ENCODE assay signal across 2 cellular contexts in the genomic region with DNA sequence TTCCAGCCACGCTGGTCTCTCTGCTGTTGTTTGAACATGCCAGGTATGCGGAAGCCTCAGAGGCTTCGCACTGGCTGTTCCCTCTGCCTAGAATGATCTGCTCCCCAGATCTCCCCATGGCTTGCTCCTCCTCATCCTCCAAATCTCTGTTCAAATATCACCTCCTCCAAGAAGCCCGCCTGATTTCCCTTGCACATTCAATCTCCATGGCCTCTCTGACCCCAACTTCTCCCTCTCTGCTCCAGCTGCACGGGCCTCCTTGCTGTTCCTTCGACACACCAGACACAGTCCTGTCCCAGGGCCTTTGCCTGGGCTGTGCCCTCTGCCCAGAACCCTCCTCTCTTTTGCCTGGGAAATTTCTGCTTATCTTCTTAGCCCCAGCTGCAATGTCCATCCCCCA.
TF ChIP-seq lines count a peak whose summit lies in the region.

No MANE protein-coding gene starts in this region.

TF ChIP-seq in A549, 52 proteins besides CTCF, POLR2A, EP300 and RAD21:
- TF ChIP-seq ZFP36 (IDR thresholded peaks at IDR 0.05; ENCODE audit: borderline replicate concordance, partially characterized antibody) (peak; percentile 80), POLR2AphosphoS2 (conservative IDR thresholded peaks at IDR 0.05; ENCODE audit: low read length) (no peak)

TF ChIP-seq in H1, 55 proteins besides CTCF, POLR2A, EP300 and RAD21 (continued from another document):
- TF ChIP-seq TEAD4 (IDR thresholded peaks at IDR 0.05; ENCODE audit: low read depth, low read length), result no peak
- no peak for TF ChIP-seq BRCA1 (IDR thresholded peaks at IDR 0.05; ENCODE audit: low read depth, low read length)
- no peak for TF ChIP-seq TBP (IDR thresholded peaks at IDR 0.05; ENCODE audit: low read depth, low read length)
- no peak for TF ChIP-seq CHD2 (IDR thresholded peaks at IDR 0.05; ENCODE audit: low read length)
- no peak for TF ChIP-seq EGR1 (IDR thresholded peaks at IDR 0.05; ENCODE audit: borderline replicate concordance, low read depth, low read length)
- no peak for TF ChIP-seq YY1 (IDR thresholded peaks at IDR 0.05; ENCODE audit: low read depth, low read length)
- no peak for TF ChIP-seq CEBPB (IDR thresholded peaks at IDR 0.05; ENCODE audit: low read depth, low read length)
- no peak for TF ChIP-seq GABPA (IDR thresholded peaks at IDR 0.05; ENCODE audit: borderline replicate concordance, insufficient read depth, low read length)
- TF ChIP-seq EZH2 (IDR thresholded peaks at IDR 0.05; ENCODE audit: low read depth, low read length, severe bottlenecking), result no peak
- TF ChIP-seq CBX8 (IDR thresholded peaks at IDR 0.05; ENCODE audit: borderline replicate concordance, low read depth, low read length), result no peak
- no peak for TF ChIP-seq CHD1 (IDR thresholded peaks at IDR 0.05; ENCODE audit: low read depth, low read length)
- TF ChIP-seq SP4 (IDR thresholded peaks at IDR 0.05; ENCODE audit: low read length), result no peak
- no peak for TF ChIP-seq JUN (IDR thresholded peaks at IDR 0.05; ENCODE audit: low read depth, low read length)
- TF ChIP-seq HDAC2 (IDR thresholded peaks at IDR 0.05; ENCODE audit: borderline replicate concordance in 1 of 2, low read depth in 2 of 2, low read length in 2 of 2), result no peak
- TF ChIP-seq RBBP5 (IDR thresholded peaks at IDR 0.05; ENCODE audit: borderline replicate concordance, low read depth, low read length), result no peak
